In the genomic region with DNA sequence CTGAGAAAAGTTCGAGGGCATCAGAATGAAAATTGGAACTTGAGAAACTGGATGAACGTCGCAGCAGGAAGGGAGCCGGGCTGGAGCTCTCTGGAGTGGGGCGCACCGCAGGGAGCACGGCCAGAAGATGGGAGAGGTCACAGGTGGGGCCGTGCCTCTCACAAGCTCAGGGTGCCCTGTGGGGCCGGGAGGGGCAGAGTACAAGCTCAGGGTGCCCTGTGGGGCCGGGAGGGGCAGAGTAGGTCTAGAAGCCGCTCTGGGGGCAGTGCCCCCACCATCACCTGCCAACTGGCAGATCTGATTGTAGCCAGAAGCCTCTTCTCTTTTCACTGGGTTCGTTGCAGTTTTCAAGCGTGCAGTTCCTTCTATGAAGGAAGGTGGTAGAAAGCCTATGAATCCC, we compare ENCODE assay signal across 10 cellular contexts.
DNase-seq lines count a peak whose midpoint lies in the region; ATAC-seq, FAIRE-seq and TF ChIP-seq lines count a peak whose summit lies in the region.
"Had no signal": no experiment of that assay in that cellular context is flagged by ENCODE, and none has a peak within 500 bp of the region (broad histone marks: within the 10 kb centered on the region; RNA-seq: fewer than 3 reads in every experiment).

No MANE protein-coding gene starts in this region.

- H3K27ac ChIP-seq in HUES64 (ENCODE audit: low read depth, low read length) (peak overlapping the region; percentile 84), astrocyte (ENCODE audit: low read depth, low read length) (peak overlapping the region; percentile 83), skin epidermis (peak overlapping the region in 18 of 21 experiments; percentile 2 to 91 (median 60))
- H3K27ac ChIP-seq: SK-N-MC had no signal

- H3K27ac Mint-ChIP-seq in T-helper 2 cell treated with Interferon-gamma antibody and Interleukin-4, amounts not matched to agents 5 μg/mL and 100 μg/mL, for 36 hours, result peak overlapping the region; percentile 78
- peak overlapping the region; percentile 54 for H3K27ac Mint-ChIP-seq in astrocyte (ENCODE audit: unreplicated experiment)

- no peak for FAIRE-seq in astrocyte (lab: Jason Lieb, UNC)

- H3K4me1 Mint-ChIP-seq in T-helper 2 cell treated with Interferon-gamma antibody and Interleukin-4, amounts not matched to agents 5 μg/mL and 100 μg/mL, for 36 hours (ENCODE audit: low read depth), result peaks cover 50% of the 10 kb centered on the region
- H3K4me1 Mint-ChIP-seq in astrocyte (ENCODE audit: low read depth, unreplicated experiment), result peaks cover 50% of the 10 kb centered on the region

- WGBS in HUES64, result 86% methylated on average over 13 of the region's 13 CpGs

- no peaks in the 10 kb centered on the region for H3K79me2 ChIP-seq in astrocyte (ENCODE audit: insufficient read depth, low read length)

- ATAC-seq in HG03432 (IDR thresholded peaks at IDR 0.05; ENCODE audit: unreplicated experiment) (no peak), GM21367 (IDR thresholded peaks at IDR 0.05; ENCODE audit: unreplicated experiment) (no peak)

- H3K27me3 ChIP-seq in HUES64 (ENCODE audit: insufficient read depth, low read length) (no peaks in the 10 kb centered on the region), astrocyte (ENCODE audit: insufficient read depth, low read length) (no peaks in the 10 kb centered on the region)

- TF ChIP-seq CTCF in astrocyte (IDR thresholded peaks at IDR 0.05; ENCODE audit: insufficient read depth, low read depth, low read length), result no peak

- H3K36me3 Mint-ChIP-seq in T-helper 2 cell treated with Interferon-gamma antibody and Interleukin-4, amounts not matched to agents 5 μg/mL and 100 μg/mL, for 36 hours (ENCODE audit: low read depth), result no peaks in the 10 kb centered on the region
- H3K36me3 Mint-ChIP-seq in astrocyte (ENCODE audit: low read depth, unreplicated experiment), result no peaks in the 10 kb centered on the region

- no peak overlapping the region for H3K9ac ChIP-seq in HUES64 (ENCODE audit: low read depth, low read length)
- H3K9ac ChIP-seq in astrocyte (ENCODE audit: low read length), result no peak overlapping the region

- H3K4me1 ChIP-seq in HUES64 (ENCODE audit: insufficient read depth, low read length) (peaks cover 35% of the 10 kb centered on the region), astrocyte (ENCODE audit: insufficient read depth, low read length) (peaks cover 43% of the 10 kb centered on the region)

- no peak for DNase-seq in T-helper 2 cell treated with Interferon-gamma antibody and Interleukin-4, amounts not matched to agents 5 μg/mL and 100 μg/mL, for 36 hours (ENCODE audit: low spot score)
- DNase-seq in T-helper 2 cell, result no peak
- no peak for DNase-seq in astrocyte (ENCODE audit: low read depth)
- DNase-seq in KBM-7, result no peak
- DNase-seq: NCI-H1417 treated with DMSO at 0.1 percent for 48 hours had no signal

- H3K4me3 Mint-ChIP-seq in T-helper 2 cell treated with Interferon-gamma antibody and Interleukin-4, amounts not matched to agents 5 μg/mL and 100 μg/mL, for 36 hours, result peak overlapping the region; percentile 63
- no peak overlapping the region for H3K4me3 Mint-ChIP-seq in astrocyte (ENCODE audit: unreplicated experiment)

- in situ Hi-C loops in KBM-7 (cut with MboI; ENCODE audit: low pct_unique_long_range_greater_than_20kb, low sequenced_read_pairs), result loop anchor here (10.0 kb wide), 1 partner anchor 113 kb away; no protein-coding TSS in a partner anchor

- peaks cover 58% of the 10 kb centered on the region for H3K27me3 Mint-ChIP-seq in T-helper 2 cell treated with Interferon-gamma antibody and Interleukin-4, amounts not matched to agents 5 μg/mL and 100 μg/mL, for 36 hours (ENCODE audit: low read depth)
- peaks cover 2% of the 10 kb centered on the region for H3K27me3 Mint-ChIP-seq in astrocyte (ENCODE audit: low read depth, unreplicated experiment)

- H3K4me3 ChIP-seq in HUES64 (ENCODE audit: low read length) (no peak overlapping the region), astrocyte (ENCODE audit: insufficient read depth, low read depth, low read length) (no peak overlapping the region), skin epidermis (no peak overlapping the region)
- H3K4me3 ChIP-seq: SK-N-MC had no signal

- H3K4me2 ChIP-seq in astrocyte (ENCODE audit: low read length), result peak overlapping the region; percentile 81

- no peaks in the 10 kb centered on the region for H4K20me1 ChIP-seq in astrocyte (ENCODE audit: insufficient read depth, low read length)

- no peak overlapping the region for H2AFZ ChIP-seq in astrocyte (ENCODE audit: low read depth, low read length)

- H3K36me3 ChIP-seq in HUES64 (ENCODE audit: insufficient read depth, low read length) (no peaks in the 10 kb centered on the region), astrocyte (ENCODE audit: insufficient read depth, low read length) (no peaks in the 10 kb centered on the region)

- H3K9me3 Mint-ChIP-seq in T-helper 2 cell treated with Interferon-gamma antibody and Interleukin-4, amounts not matched to agents 5 μg/mL and 100 μg/mL, for 36 hours, result no peaks in the 10 kb centered on the region
- peaks cover 7% of the 10 kb centered on the region for H3K9me3 Mint-ChIP-seq in astrocyte (ENCODE audit: unreplicated experiment)

- no peaks in the 10 kb centered on the region for H3K9me3 ChIP-seq in HUES64 (ENCODE audit: insufficient read depth, low read depth, low read length)
- H3K9me3 ChIP-seq in astrocyte (ENCODE audit: insufficient read depth, low read depth, low read length), result no peaks in the 10 kb centered on the region
